ENCODE assay signal across 1 cellular context in the genomic region with DNA sequence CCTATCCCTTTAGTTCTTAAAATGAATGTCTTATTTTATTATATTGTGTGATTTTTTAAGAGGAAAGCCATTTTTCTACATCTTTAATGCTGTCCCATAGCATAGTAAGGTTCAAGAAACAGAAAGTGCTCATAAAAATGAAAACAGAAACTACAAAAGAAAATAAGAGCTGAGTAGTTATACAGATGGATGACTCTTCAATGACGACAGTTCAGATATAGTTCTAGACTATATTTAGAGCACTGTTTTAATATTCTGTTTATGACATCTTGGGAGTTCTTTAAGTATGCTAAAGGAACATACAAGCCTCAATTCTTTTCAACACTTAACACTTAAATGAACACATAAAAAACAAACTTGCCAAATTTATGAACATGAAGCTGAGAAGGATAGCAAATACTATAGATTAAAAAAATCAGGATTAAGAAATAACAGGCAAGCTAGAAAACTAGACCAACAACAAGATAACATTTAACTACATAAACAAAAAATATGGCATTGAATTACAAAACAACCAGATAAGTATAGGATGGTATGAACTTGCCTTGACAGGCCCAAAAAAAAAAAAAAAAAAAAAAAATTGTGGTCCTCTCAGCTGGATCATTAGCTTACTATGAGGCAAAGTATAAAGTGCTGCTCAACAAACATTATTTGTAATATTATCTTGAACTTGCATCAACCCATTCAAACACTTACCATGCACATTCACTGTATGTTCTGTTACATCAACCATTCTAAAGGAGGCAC.
TF ChIP-seq lines count a peak whose summit lies in the region.

No MANE protein-coding gene starts in this region.

TF ChIP-seq in HEK293, 187 proteins besides CTCF, POLR2A, EP300 and RAD21 (continued from another document):
- TF ChIP-seq, protein P1, sequence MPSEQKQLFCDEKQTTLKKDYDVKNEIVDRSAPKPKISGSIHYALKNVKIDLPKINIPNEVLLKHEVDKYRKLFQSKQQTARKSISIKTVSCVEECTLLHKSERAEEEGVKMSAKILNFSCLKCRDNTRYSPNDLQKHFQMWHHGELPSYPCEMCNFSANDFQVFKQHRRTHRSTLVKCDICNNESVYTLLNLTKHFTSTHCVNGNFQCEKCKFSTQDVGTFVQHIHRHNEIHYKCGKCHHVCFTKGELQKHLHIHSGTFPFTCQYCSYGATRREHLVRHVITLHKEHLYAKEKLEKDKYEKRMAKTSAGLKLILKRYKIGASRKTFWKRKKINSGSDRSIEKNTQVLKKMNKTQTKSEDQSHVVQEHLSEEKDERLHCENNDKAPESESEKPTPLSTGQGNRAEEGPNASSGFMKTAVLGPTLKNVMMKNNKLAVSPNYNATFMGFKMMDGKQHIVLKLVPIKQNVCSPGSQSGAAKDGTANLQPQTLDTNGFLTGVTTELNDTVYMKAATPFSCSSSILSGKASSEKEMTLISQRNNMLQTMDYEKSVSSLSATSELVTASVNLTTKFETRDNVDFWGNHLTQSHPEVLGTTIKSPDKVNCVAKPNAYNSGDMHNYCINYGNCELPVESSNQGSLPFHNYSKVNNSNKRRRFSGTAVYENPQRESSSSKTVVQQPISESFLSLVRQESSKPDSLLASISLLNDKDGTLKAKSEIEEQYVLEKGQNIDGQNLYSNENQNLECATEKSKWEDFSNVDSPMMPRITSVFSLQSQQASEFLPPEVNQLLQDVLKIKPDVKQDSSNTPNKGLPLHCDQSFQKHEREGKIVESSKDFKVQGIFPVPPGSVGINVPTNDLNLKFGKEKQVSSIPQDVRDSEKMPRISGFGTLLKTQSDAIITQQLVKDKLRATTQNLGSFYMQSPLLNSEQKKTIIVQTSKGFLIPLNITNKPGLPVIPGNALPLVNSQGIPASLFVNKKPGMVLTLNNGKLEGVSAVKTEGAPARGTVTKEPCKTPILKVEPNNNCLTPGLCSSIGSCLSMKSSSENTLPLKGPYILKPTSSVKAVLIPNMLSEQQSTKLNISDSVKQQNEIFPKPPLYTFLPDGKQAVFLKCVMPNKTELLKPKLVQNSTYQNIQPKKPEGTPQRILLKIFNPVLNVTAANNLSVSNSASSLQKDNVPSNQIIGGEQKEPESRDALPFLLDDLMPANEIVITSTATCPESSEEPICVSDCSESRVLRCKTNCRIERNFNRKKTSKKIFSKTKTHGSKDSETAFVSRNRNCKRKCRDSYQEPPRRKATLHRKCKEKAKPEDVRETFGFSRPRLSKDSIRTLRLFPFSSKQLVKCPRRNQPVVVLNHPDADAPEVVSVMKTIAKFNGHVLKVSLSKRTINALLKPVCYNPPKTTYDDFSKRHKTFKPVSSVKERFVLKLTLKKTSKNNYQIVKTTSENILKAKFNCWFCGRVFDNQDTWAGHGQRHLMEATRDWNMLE (tag by site-specific recombination; conservative IDR thresholded peaks at IDR 0.05; ENCODE audit: low read depth) = peak; percentile 36; the same call in 1 of the 2 replicates
- TF ChIP-seq, protein P2, sequence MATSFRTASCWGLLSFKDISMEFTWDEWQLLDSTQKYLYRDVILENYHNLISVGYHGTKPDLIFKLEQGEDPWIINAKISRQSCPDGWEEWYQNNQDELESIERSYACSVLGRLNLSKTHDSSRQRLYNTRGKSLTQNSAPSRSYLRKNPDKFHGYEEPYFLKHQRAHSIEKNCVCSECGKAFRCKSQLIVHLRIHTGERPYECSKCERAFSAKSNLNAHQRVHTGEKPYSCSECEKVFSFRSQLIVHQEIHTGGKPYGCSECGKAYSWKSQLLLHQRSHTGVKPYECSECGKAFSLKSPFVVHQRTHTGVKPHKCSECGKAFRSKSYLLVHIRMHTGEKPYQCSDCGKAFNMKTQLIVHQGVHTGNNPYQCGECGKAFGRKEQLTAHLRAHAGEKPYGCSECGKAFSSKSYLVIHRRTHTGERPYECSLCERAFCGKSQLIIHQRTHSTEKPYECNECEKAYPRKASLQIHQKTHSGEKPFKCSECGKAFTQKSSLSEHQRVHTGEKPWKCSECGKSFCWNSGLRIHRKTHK (tag by site-specific recombination; IDR thresholded peaks at IDR 0.05) = no peak
- TF ChIP-seq KLF10 (tag by site-specific recombination; IDR thresholded peaks at IDR 0.05) = no peak
- TF ChIP-seq ZBTB21 (tag by site-specific recombination; IDR thresholded peaks at IDR 0.05) = no peak
- TF ChIP-seq, protein P3, sequence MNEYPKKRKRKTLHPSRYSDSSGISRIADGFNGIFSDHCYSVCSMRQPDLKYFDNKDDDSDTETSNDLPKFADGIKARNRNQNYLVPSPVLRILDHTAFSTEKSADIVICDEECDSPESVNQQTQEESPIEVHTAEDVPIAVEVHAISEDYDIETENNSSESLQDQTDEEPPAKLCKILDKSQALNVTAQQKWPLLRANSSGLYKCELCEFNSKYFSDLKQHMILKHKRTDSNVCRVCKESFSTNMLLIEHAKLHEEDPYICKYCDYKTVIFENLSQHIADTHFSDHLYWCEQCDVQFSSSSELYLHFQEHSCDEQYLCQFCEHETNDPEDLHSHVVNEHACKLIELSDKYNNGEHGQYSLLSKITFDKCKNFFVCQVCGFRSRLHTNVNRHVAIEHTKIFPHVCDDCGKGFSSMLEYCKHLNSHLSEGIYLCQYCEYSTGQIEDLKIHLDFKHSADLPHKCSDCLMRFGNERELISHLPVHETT (tag by site-specific recombination; IDR thresholded peaks at IDR 0.05) = no peak
- TF ChIP-seq ZNF16 (tag by site-specific recombination; IDR thresholded peaks at IDR 0.05; ENCODE audit: low read depth) = no peak
- no peak for TF ChIP-seq SP7 (tag by site-specific recombination; IDR thresholded peaks at IDR 0.05)
- no peak for TF ChIP-seq ZNF560 (tag by site-specific recombination; IDR thresholded peaks at IDR 0.05; ENCODE audit: borderline replicate concordance)
- TF ChIP-seq ZNF658 (tag by site-specific recombination; IDR thresholded peaks at IDR 0.05) = no peak
- no peak for TF ChIP-seq GLI4 (tag by site-specific recombination; IDR thresholded peaks at IDR 0.05)
- TF ChIP-seq, protein P4, sequence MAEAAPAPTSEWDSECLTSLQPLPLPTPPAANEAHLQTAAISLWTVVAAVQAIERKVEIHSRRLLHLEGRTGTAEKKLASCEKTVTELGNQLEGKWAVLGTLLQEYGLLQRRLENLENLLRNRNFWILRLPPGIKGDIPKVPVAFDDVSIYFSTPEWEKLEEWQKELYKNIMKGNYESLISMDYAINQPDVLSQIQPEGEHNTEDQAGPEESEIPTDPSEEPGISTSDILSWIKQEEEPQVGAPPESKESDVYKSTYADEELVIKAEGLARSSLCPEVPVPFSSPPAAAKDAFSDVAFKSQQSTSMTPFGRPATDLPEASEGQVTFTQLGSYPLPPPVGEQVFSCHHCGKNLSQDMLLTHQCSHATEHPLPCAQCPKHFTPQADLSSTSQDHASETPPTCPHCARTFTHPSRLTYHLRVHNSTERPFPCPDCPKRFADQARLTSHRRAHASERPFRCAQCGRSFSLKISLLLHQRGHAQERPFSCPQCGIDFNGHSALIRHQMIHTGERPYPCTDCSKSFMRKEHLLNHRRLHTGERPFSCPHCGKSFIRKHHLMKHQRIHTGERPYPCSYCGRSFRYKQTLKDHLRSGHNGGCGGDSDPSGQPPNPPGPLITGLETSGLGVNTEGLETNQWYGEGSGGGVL (tag by site-specific recombination; IDR thresholded peaks at IDR 0.05) = no peak
- TF ChIP-seq ZNF596 (tag by site-specific recombination; IDR thresholded peaks at IDR 0.05) = no peak
- TF ChIP-seq ZNF10 (tag by site-specific recombination; IDR thresholded peaks at IDR 0.05) = no peak
- no peak for TF ChIP-seq ZNF391 (tag by site-specific recombination; IDR thresholded peaks at IDR 0.05; ENCODE audit: borderline replicate concordance, low read depth)
- TF ChIP-seq, protein P5, sequence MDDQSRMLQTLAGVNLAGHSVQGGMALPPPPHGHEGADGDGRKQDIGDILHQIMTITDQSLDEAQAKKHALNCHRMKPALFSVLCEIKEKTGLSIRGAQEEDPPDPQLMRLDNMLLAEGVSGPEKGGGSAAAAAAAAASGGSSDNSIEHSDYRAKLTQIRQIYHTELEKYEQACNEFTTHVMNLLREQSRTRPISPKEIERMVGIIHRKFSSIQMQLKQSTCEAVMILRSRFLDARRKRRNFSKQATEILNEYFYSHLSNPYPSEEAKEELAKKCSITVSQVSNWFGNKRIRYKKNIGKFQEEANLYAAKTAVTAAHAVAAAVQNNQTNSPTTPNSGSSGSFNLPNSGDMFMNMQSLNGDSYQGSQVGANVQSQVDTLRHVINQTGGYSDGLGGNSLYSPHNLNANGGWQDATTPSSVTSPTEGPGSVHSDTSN (CRISPR knock-in tag; IDR thresholded peaks at IDR 0.05) = no peak
- no peak for TF ChIP-seq KLF9 (tag by site-specific recombination; IDR thresholded peaks at IDR 0.05; ENCODE audit: low read depth)
